8 cellular contexts compared by ENCODE assay signal in the genomic region with DNA sequence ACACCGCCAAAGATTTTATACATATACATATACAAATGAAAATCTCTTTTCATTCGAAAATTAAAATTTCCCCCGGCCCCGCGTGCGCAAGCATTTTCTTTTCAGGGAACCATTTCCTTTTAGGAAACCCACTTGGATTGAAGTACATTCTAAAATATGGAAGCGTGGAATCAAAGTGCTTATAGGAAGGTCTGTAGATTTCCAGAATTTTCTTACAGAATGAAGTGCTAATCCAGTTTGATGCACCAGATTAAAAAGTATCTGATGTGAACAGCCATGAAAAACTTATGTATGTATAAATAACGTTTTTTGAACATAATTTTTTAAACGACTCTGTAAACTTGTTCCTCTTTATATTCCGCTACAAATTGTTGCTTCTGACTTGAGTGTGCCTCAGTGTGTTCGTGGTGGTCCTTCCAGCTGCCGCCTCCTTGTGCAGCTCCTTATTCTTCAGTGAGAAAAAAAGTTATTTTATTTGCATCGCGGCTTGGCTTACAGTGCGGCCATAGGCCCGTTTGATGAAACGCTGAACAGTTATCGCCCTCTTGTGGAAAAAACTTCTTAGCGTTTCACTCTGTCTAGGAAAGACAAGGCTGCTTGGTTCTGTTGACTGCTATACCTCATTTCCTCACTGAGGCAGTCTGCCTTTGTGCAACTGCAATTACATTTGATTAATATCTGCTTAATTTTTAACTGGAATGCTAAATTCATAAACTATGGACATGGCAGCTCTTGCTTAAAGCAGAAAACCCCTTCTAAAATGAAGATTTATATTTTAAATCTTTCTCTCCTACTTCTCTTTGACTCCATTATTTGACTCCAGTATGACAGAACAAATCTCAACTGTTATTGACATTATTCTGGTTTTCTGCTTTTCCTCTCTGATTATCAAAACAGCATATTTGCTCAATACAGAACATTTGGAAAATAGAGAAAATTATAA. TPM values are rescaled to one million over a fixed set of nuclear protein-coding genes. Genes with fewer than 3 reads are reported as not detected.
A peak's percentile ranks its signal among the peaks of the same experiment; 100 is the strongest.
DNase-seq lines count a peak whose midpoint lies in the region; ATAC-seq and TF ChIP-seq lines count a peak whose summit lies in the region.

No MANE protein-coding gene starts in this region.

- peak; percentile 55 for DNase-seq in COR-L47 (lab: John Stamatoyannopoulos, UW)
- peak; percentile 9 for DNase-seq in NCI-H2107 (lab: John Stamatoyannopoulos, UW)
- peak; percentile 45 for DNase-seq in glomerular endothelial cell (ENCODE audit: extremely low read depth, low read depth, low spot score)
- no peak for DNase-seq in sciatic nerve (ENCODE audit: low spot score)
- DNase-seq in sigmoid colon = no peak

- H3K36me3 ChIP-seq in sigmoid colon = no peaks in the 10 kb centered on the region

- intact Hi-C loops in sciatic nerve (cut with DNase I) = loop anchor here (10.0 kb wide), 1 partner anchor 1891 kb away; no protein-coding TSS in a partner anchor
- intact Hi-C loops in sigmoid colon (cut with DNase I) = loop anchor here (10.0 kb wide), 1 partner anchor 859 kb away; no protein-coding TSS in a partner anchor

- 6 to 7% methylated on average over 19 of the region's 19 CpGs for WGBS in sigmoid colon, 2 donors

- peaks cover 58 to 100% (median 78%) of the 10 kb centered on the region in 3 donors for H3K27me3 ChIP-seq in sigmoid colon

- H3K27ac ChIP-seq in VCaP (no peak overlapping the region), sigmoid colon (peak overlapping the region in 1 of 4 donors; percentile 88)

- no peak for TF ChIP-seq EP300 in sigmoid colon (IDR thresholded peaks at IDR 0.05)

- peak; percentile 89 for ATAC-seq in GM18907 (IDR thresholded peaks at IDR 0.05; ENCODE audit: unreplicated experiment)
- ATAC-seq in HG03066 (IDR thresholded peaks at IDR 0.05; ENCODE audit: low read depth, unreplicated experiment) = peak; percentile 94
- ATAC-seq in sciatic nerve = peak; percentile 74

- no peak for TF ChIP-seq POLR2A in sigmoid colon (IDR thresholded peaks at IDR 0.05)

- H3K4me1 ChIP-seq in sigmoid colon = peaks cover 0 to 12% (median 12%) of the 10 kb centered on the region in 4 donors

- H3K9me3 ChIP-seq in sigmoid colon = no peaks in the 10 kb centered on the region

- H3K4me3 ChIP-seq in sigmoid colon = no peak overlapping the region

- peak; percentile 90 for TF ChIP-seq CTCF in VCaP (conservative IDR thresholded peaks at IDR 0.05)
- peak in 2 of 4 experiments; percentile 33 to 59 for TF ChIP-seq CTCF in sigmoid colon (IDR thresholded peaks at IDR 0.05)

RNA-seq across cellular contexts. Expression of a gene that starts 4.7 kb away (rescaled TPM):
- total RNA-seq in glomerular endothelial cell (0.47 TPM in 1 of 2 replicates, not detected in the other), sciatic nerve (not detected), sigmoid colon (not detected)
- polyA plus RNA-seq in sigmoid colon = under 1 TPM in 1 of 3 donors, not detected in 2; 0.01 TPM

Comparison
In these comparisons a context has a peak if more than half of its experiments do, and no peak if none do; other contexts are left out.
1. DNase-seq: peak in COR-L47 (single experiment), NCI-H2107 (single experiment) and glomerular endothelial cell (single experiment); none in sciatic nerve (single experiment) and sigmoid colon (single experiment).
2. Peak in every context shown above with its lines, with median percentiles within 50 percentile points of each other: ATAC-seq.